In the genomic region with DNA sequence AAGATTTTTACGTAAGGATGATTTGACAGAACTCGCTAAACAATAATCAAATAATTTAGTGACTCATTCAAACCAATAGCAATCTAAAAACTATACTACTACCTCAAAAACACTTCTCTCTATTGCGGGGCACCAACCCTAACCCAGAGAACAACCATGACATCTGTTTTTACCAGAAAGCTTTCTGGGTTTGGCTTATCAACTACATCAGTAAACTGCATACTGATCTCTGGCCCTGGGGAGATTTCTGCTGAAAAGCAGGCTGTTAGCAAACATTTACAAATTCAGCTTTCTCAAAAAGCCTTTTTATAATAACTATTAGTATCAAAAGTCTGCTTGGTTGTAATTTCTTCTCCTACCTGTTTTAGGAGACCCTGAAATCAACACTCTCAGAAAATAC, we compare ENCODE assay signal across 19 cellular contexts.
"Had no signal": no experiment of that assay in that cellular context is flagged by ENCODE, and none has a peak within 500 bp of the region (broad histone marks: within the 10 kb centered on the region; RNA-seq: fewer than 3 reads in every experiment).

No MANE protein-coding gene starts in this region.

- H3K4me1 ChIP-seq: esophagus muscularis mucosa, foreskin keratinocyte, gastroesophageal sphincter, heart right ventricle, left lung, lower lobe of right lung had no signal

- H3K36me3 ChIP-seq: esophagus muscularis mucosa, gastroesophageal sphincter, heart right ventricle, left lung, lower lobe of right lung had no signal

- H3K27me3 ChIP-seq: dorsolateral prefrontal cortex, esophagus muscularis mucosa, foreskin keratinocyte, gastroesophageal sphincter, heart right ventricle, left lung had no signal

- ATAC-seq: foreskin keratinocyte, gastroesophageal sphincter, heart right ventricle, left cardiac atrium, left lung, left ventricle myocardium superior, lower lobe of right lung, mucosa of descending colon had no signal

- H3K27ac ChIP-seq: coronary artery, dorsolateral prefrontal cortex, esophagus muscularis mucosa, foreskin keratinocyte, gastroesophageal sphincter, heart right ventricle, left lung, lower lobe of right lung had no signal

- H3K36me3 Mint-ChIP-seq: mesothelial cell of epicardium, naive B cell had no signal

- H3K4me3 ChIP-seq: coronary artery, dorsolateral prefrontal cortex, esophagus muscularis mucosa, gastroesophageal sphincter, heart right ventricle, left lung, lower lobe of right lung, mucosa of descending colon had no signal

- H3K4me1 Mint-ChIP-seq: mesothelial cell of epicardium, naive B cell had no signal

- H3K27me3 Mint-ChIP-seq: naive B cell had no signal

- H3K9me3 ChIP-seq: esophagus muscularis mucosa, gastroesophageal sphincter, lower lobe of right lung, mucosa of descending colon had no signal

- H3K27ac Mint-ChIP-seq: mesothelial cell of epicardium, naive B cell had no signal

- H3K4me3 Mint-ChIP-seq: mesothelial cell of epicardium, naive B cell had no signal

- DNase-seq: dermis blood vessel endothelial cell; dorsolateral prefrontal cortex; effector CD4-positive, alpha-beta T cell; effector memory CD4-positive, alpha-beta T cell; foreskin keratinocyte; head of caudate nucleus; heart right ventricle; hippocampal formation; left cardiac atrium; left lung; left ventricle myocardium superior; lower lobe of right lung; mesenchymal stem cell; mucosa of descending colon; naive B cell had no signal
